ENCODE assay signal across 6 cellular contexts in genomic region chr9:98367923-98368322, GRCh38.
"Had no signal": no experiment of that assay in that cellular context is flagged by ENCODE, and none has a peak within 500 bp of the region (broad histone marks: within the 10 kb centered on the region; RNA-seq: fewer than 3 reads in every experiment).

No MANE protein-coding gene starts in this region.

- H3K4me2 ChIP-seq: GM23338 had no signal

- DNase-seq: H9, HCEC 1CT, KG1 had no signal

- H3K27ac ChIP-seq: HL-60 had no signal

- H2AFZ ChIP-seq: GM23338 had no signal

- H3K4me3 ChIP-seq: GM23338 had no signal

- ATAC-seq: GM23338 had no signal

- H3K4me3 Mint-ChIP-seq: GM23338, H9, IgD-negative memory B cell had no signal

- H3K27ac Mint-ChIP-seq: GM23338, H9, IgD-negative memory B cell had no signal

- H3K4me1 Mint-ChIP-seq: GM23338, H9 had no signal
